2 cellular contexts compared by ENCODE assay signal in genomic region chr3:143119974-143120715, GRCh38.
TF ChIP-seq lines count a peak whose summit lies in the region.

No MANE protein-coding gene starts in this region.

TF ChIP-seq in IMR-90, 13 proteins besides CTCF, POLR2A, EP300 and RAD21:
- TF ChIP-seq NFE2L2 (IDR thresholded peaks at IDR 0.05; ENCODE audit: low read depth, low read length) = no peak
- no peak for TF ChIP-seq BHLHE40 (IDR thresholded peaks at IDR 0.05; ENCODE audit: low read depth, low read length)
- TF ChIP-seq RCOR1 (IDR thresholded peaks at IDR 0.05; ENCODE audit: insufficient replicate concordance, low read length) = no peak
- no peak for TF ChIP-seq RFX5 (IDR thresholded peaks at IDR 0.05; ENCODE audit: low read depth, low read length)
- no peak for TF ChIP-seq SMC3 (IDR thresholded peaks at IDR 0.05; ENCODE audit: low read depth, low read length)
- TF ChIP-seq MAZ (IDR thresholded peaks at IDR 0.05; ENCODE audit: borderline replicate concordance, low read depth, low read length) = no peak
- TF ChIP-seq MXI1 (IDR thresholded peaks at IDR 0.05; ENCODE audit: borderline replicate concordance, low read depth, low read length) = no peak
- no peak for TF ChIP-seq FOS (IDR thresholded peaks at IDR 0.05; ENCODE audit: low read depth, low read length)
- TF ChIP-seq MAFK (IDR thresholded peaks at IDR 0.05; ENCODE audit: low read depth, low read length) = no peak
- TF ChIP-seq USF2 (IDR thresholded peaks at IDR 0.05; ENCODE audit: low read depth, low read length) = no peak
- no peak for TF ChIP-seq CEBPB (IDR thresholded peaks at IDR 0.05; ENCODE audit: low read depth, low read length)
- TF ChIP-seq CHD1 (IDR thresholded peaks at IDR 0.05; ENCODE audit: low read depth, low read length) = no peak
- TF ChIP-seq ELK1 (IDR thresholded peaks at IDR 0.05; ENCODE audit: borderline replicate concordance, low read depth, low read length) = no peak

TF ChIP-seq in endothelial cell of umbilical vein, 7 proteins besides CTCF, POLR2A, EP300 and RAD21:
- TF ChIP-seq EZH2 (IDR thresholded peaks at IDR 0.05; ENCODE audit: borderline replicate concordance, low read depth, low read length, severe bottlenecking) (no peak), JUN (IDR thresholded peaks at IDR 0.05; ENCODE audit: borderline replicate concordance, insufficient read depth, insufficient read length, low read depth) (no peak), MAX (IDR thresholded peaks at IDR 0.05; ENCODE audit: insufficient read depth, insufficient read length) (no peak), MYC (IDR thresholded peaks at IDR 0.05; ENCODE audit: low read depth, low read length) (no peak), FOS (IDR thresholded peaks at IDR 0.05; ENCODE audit: borderline replicate concordance, insufficient read depth, low read length) (no peak), POLR2AphosphoS5 (IDR thresholded peaks at IDR 0.05; ENCODE audit: insufficient read depth, low read depth, low read length) (no peak), GATA2 (IDR thresholded peaks at IDR 0.05; ENCODE audit: insufficient read depth, insufficient read length, low read depth, low read length) (no peak)
